ENCODE assay signal across 16 cellular contexts in the genomic region with DNA sequence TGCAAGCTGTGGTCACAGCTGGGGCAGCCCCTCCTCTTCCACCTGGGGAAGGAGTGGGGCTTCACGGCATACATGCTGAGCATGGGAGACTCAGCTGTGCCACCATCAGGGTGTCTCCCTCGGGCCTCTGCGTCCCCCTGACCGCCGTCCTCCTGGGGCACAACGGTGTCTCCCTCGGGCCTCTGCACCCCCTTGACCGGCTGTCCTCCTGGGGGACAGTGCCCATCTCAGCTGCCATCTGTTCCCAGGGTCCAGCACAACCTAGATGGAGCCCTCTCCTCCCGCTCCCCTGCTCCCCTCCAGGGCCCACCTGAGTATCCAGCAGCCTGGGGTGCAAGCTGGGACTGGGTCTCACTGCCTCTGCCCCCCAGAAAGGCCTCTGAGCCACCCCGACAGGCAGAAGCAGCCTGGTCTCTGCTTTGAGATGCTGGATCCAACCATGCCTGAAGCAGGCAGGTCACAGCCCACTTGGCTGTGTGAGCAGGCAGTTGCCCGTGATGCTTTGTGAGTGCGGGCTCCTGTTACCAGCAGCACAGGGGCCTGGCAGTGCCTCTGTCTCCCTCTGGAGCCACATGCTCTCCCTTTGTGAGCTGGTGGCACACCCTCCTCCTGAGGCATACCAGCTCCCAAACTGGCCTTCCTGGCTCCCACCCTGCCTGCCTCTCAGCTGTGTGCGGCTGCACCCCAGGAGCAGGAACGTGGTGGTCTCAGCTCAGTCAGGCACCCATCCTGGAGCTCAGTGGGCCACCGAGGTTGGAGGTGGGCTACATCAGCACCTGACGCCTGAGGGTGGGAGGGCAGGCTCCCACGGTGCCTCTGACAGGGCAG.
"Had no signal": no experiment of that assay in that cellular context is flagged by ENCODE, and none has a peak within 500 bp of the region (broad histone marks: within the 10 kb centered on the region; RNA-seq: fewer than 3 reads in every experiment).

No MANE protein-coding gene starts in this region.

- H3K4me1 Mint-ChIP-seq: activated CD4-positive, alpha-beta T cell treated with anti-CD3 and anti-CD28 coated beads, Interleukin-2, amount 10 ng/mL, durations not matched to agents 7 days and 5 days; activated naive CD4-positive, alpha-beta T cell treated with anti-CD3 and anti-CD28 coated beads, Interleukin-2, amount 50 U/mL, for 24 hours; activated T-helper 17 cell treated with anti-CD3 and anti-CD28 coated beads, Interleukin-2, amount 50 U/mL, for 72 hours; stimulated activated naive B cell treated with anti-CD40 and anti-IgM and Interleukin-4, amounts not matched to agents 10 μg/mL and 1 μg/mL and 100 μg/mL, for 72 hours had no signal

- H3K27ac ChIP-seq: colonic mucosa, esophagus squamous epithelium, neural progenitor cell, pancreas, tibial artery, vagina had no signal

- H3K4me3 Mint-ChIP-seq: activated CD4-positive, alpha-beta T cell treated with anti-CD3 and anti-CD28 coated beads, Interleukin-2, amount 10 ng/mL, durations not matched to agents 7 days and 5 days; activated naive CD4-positive, alpha-beta T cell treated with anti-CD3 and anti-CD28 coated beads, Interleukin-2, amount 50 U/mL, for 24 hours; activated T-helper 17 cell treated with anti-CD3 and anti-CD28 coated beads, Interleukin-2, amount 50 U/mL, for 72 hours; neural progenitor cell; stimulated activated naive B cell treated with anti-CD40 and anti-IgM and Interleukin-4, amounts not matched to agents 10 μg/mL and 1 μg/mL and 100 μg/mL, for 72 hours had no signal

- H3K27ac Mint-ChIP-seq: activated CD4-positive, alpha-beta T cell treated with anti-CD3 and anti-CD28 coated beads, Interleukin-2, amount 10 ng/mL, durations not matched to agents 7 days and 5 days; activated naive CD4-positive, alpha-beta T cell treated with anti-CD3 and anti-CD28 coated beads, Interleukin-2, amount 50 U/mL, for 24 hours; activated T-helper 17 cell treated with anti-CD3 and anti-CD28 coated beads, Interleukin-2, amount 50 U/mL, for 72 hours; neural progenitor cell; stimulated activated naive B cell treated with anti-CD40 and anti-IgM and Interleukin-4, amounts not matched to agents 10 μg/mL and 1 μg/mL and 100 μg/mL, for 72 hours had no signal

- ATAC-seq: activated T-helper 17 cell treated with anti-CD3 and anti-CD28 coated beads, Interleukin-2, amount 50 U/mL, for 72 hours; pancreas; stimulated activated naive B cell treated with anti-CD40 and anti-IgM and Interleukin-4, amounts not matched to agents 10 μg/mL and 1 μg/mL and 100 μg/mL, for 72 hours had no signal

- H3K9me3 Mint-ChIP-seq: activated naive CD4-positive, alpha-beta T cell treated with anti-CD3 and anti-CD28 coated beads, Interleukin-2, amount 50 U/mL, for 24 hours; activated T-helper 17 cell treated with anti-CD3 and anti-CD28 coated beads, Interleukin-2, amount 50 U/mL, for 72 hours had no signal

- H3K9me3 ChIP-seq: colonic mucosa, esophagus squamous epithelium, pancreas, vagina had no signal

- DNase-seq: activated CD4-positive, alpha-beta T cell treated with anti-CD3 and anti-CD28 coated beads, Interleukin-2, amount 10 ng/mL, durations not matched to agents 7 days and 5 days; activated CD8-positive, alpha-beta memory T cell treated with anti-CD3 and anti-CD28 coated beads, Interleukin-2, amount 50 U/mL, for 48 hours; amniotic stem cell; caudate nucleus; colonic mucosa; esophagus squamous epithelium; glutamatergic neuron; midbrain; stimulated activated CD4-positive, alpha-beta T cell treated with anti-CD3 and anti-CD28 coated beads, Interleukin-4, amount 100 ng/mL, for 1 hour; stimulated activated naive B cell treated with anti-CD40 and anti-IgM and Interleukin-4, amounts not matched to agents 10 μg/mL and 1 μg/mL and 100 μg/mL, for 72 hours had no signal

- H3K27me3 Mint-ChIP-seq: activated CD4-positive, alpha-beta T cell treated with anti-CD3 and anti-CD28 coated beads, Interleukin-2, amount 10 ng/mL, durations not matched to agents 7 days and 5 days had no signal

- H3K4me3 ChIP-seq: colonic mucosa, esophagus squamous epithelium, neural progenitor cell, pancreas, tibial artery, vagina had no signal

- H3K36me3 ChIP-seq: colonic mucosa, esophagus squamous epithelium, neural progenitor cell, pancreas, tibial artery, vagina had no signal

- H3K4me1 ChIP-seq: colonic mucosa, esophagus squamous epithelium, pancreas, tibial artery, vagina had no signal

- H3K27me3 ChIP-seq: colonic mucosa, neural progenitor cell, vagina had no signal

- H3K36me3 Mint-ChIP-seq: activated naive CD4-positive, alpha-beta T cell treated with anti-CD3 and anti-CD28 coated beads, Interleukin-2, amount 50 U/mL, for 24 hours; neural progenitor cell had no signal
